In the genomic region with DNA sequence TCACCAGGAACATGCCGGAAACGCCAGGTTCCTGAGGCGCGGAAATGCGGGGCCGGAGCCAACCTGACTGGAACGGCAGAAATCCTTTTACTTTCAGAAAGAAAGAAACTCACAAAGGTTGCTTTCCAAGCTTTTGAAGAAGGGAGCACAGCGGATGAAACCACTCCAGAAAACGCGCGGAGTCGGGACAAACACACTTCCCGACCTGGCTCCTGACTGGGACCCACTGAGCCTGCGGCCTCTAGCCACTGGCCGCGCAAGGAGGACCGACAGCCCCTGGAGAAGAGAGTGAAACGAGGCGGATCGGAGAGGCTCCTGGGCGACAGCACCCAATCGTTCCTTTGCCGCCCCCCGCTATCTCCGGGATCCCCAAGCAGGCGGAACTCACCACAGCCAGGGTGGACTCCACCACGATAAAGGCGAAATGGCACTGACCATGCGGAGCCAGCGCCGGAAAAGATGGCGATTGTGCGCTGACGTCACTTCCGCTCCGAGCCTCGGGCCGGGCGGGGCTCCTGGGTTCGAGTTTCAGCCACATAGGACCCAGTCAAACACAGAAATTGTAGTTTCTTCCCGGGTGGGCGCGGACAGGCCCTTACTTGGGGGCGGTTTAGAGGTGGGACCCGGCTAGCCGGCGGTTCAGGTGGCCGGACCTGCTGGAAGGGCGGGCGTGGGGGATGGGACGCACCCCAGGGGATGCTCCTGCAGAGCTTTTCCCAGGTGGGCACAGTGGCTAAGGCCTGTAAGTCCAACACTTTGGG, we compare ENCODE assay signal across 8 cellular contexts. TPM values are rescaled to one million over a fixed set of nuclear protein-coding genes. Genes with fewer than 3 reads are reported as not detected.
A peak's percentile ranks its signal among the peaks of the same experiment; 100 is the strongest.
DNase-seq lines count a peak whose midpoint lies in the region; ATAC-seq, FAIRE-seq and TF ChIP-seq lines count a peak whose summit lies in the region.

Gene ZNF121, minus strand, starts transcription at position 432 of the 761 bp plus-strand sequence. CDS start 16,407 bp downstream, outside the sequence.

- H3K9me3 ChIP-seq in astrocyte (ENCODE audit: insufficient read depth, low read depth, low read length) = peaks cover 6% of the 10 kb centered on the region
- H3K9me3 ChIP-seq in aorta (ENCODE audit: control insufficient read depth, low read length) = peaks cover 2% of the 10 kb centered on the region

- H2AFZ ChIP-seq in astrocyte (ENCODE audit: low read depth, low read length) = peak within 1 kb of the TSS; percentile 87

- 0 to 1% methylated on average over 51 of the region's 51 CpGs for WGBS in aorta, 2 donors

- no peak for TF ChIP-seq CTCF in astrocyte (IDR thresholded peaks at IDR 0.05; ENCODE audit: insufficient read depth, low read depth, low read length)

- H3K4me3 ChIP-seq in astrocyte (ENCODE audit: insufficient read depth, low read depth, low read length) (peak within 1 kb of the TSS; percentile 94), rectal smooth muscle tissue (ENCODE audit: low read length) (peak within 1 kb of the TSS; percentile 86), aorta (ENCODE audit: low read length in 2 of 2) (peak within 1 kb of the TSS; percentile 52 to 56)

- H4K20me1 ChIP-seq in astrocyte (ENCODE audit: insufficient read depth, low read length) = peaks cover 29% of the 10 kb centered on the region

- H3K27ac ChIP-seq in astrocyte (ENCODE audit: low read depth, low read length) (peak within 1 kb of the TSS; percentile 75), rectal smooth muscle tissue (ENCODE audit: low read depth, low read length) (peak within 1 kb of the TSS; percentile 80), aorta (ENCODE audit: low read depth in 1 of 2, low read length in 2 of 2) (peak within 1 kb of the TSS in 1 of 2 donors; percentile 58)

- peak within 1 kb of the TSS; percentile 96 for H3K27ac Mint-ChIP-seq in astrocyte (ENCODE audit: unreplicated experiment)

- peak; percentile 61 for DNase-seq in GM12891 (ENCODE audit: insufficient read length, low spot score)
- DNase-seq in NCI-H1694 (lab: John Stamatoyannopoulos, UW) = peak; percentile 70
- peak; percentile 53 for DNase-seq in T-helper 22 cell (ENCODE audit: low read depth)
- peak; percentile 66 for DNase-seq in astrocyte (ENCODE audit: low read depth)
- DNase-seq in hepatic stellate cell (ENCODE audit: low spot score) = peak; percentile 80
- peak; percentile 91 to 95 for DNase-seq in aorta

- no peaks in the 10 kb centered on the region for H3K27me3 Mint-ChIP-seq in astrocyte (ENCODE audit: low read depth, unreplicated experiment)

- no peaks in the 10 kb centered on the region for H3K36me3 Mint-ChIP-seq in astrocyte (ENCODE audit: low read depth, unreplicated experiment)

- H3K79me2 ChIP-seq in astrocyte (ENCODE audit: insufficient read depth, low read length) = peaks cover 54% of the 10 kb centered on the region

- intact Hi-C loops in aorta (cut with DNase I) = loop anchor here in 1 of 2 donors (2.0 to 10.0 kb wide), 2 partner anchors 37 to 269 kb away; partner anchors contain the start of gene ZNF561

- H3K4me2 ChIP-seq in astrocyte (ENCODE audit: low read length) = peak within 1 kb of the TSS; percentile 84

- H3K4me3 Mint-ChIP-seq in astrocyte (ENCODE audit: unreplicated experiment) = peak within 1 kb of the TSS; percentile 96

- H3K4me1 ChIP-seq in astrocyte (ENCODE audit: insufficient read depth, low read length) = peaks cover 4% of the 10 kb centered on the region
- no peaks in the 10 kb centered on the region for H3K4me1 ChIP-seq in rectal smooth muscle tissue (ENCODE audit: control insufficient read depth, insufficient read depth, low read length)
- peaks cover 2 to 3% of the 10 kb centered on the region in 2 donors for H3K4me1 ChIP-seq in aorta (ENCODE audit: control insufficient read depth in 1 of 2, insufficient read depth in 2 of 2, low read length in 2 of 2)

- H3K36me3 ChIP-seq in astrocyte (ENCODE audit: insufficient read depth, low read length) (peaks cover 1% of the 10 kb centered on the region), rectal smooth muscle tissue (ENCODE audit: control insufficient read depth, insufficient read depth, low read length) (no peaks in the 10 kb centered on the region), aorta (ENCODE audit: control insufficient read depth in 1 of 2, insufficient read depth in 2 of 2, low read length in 1 of 2) (no peaks in the 10 kb centered on the region)

- H3K4me1 Mint-ChIP-seq in astrocyte (ENCODE audit: low read depth, unreplicated experiment) = peaks cover 18% of the 10 kb centered on the region

- FAIRE-seq in GM12891 (lab: Jason Lieb, UNC) (peak; percentile 89), astrocyte (lab: Jason Lieb, UNC) (no peak)

- H3K9ac ChIP-seq in astrocyte (ENCODE audit: low read length) (peak within 1 kb of the TSS; percentile 91), rectal smooth muscle tissue (ENCODE audit: low read length) (peak within 1 kb of the TSS; percentile 74)

- H3K27me3 ChIP-seq in astrocyte (ENCODE audit: insufficient read depth, low read length) (no peaks in the 10 kb centered on the region), rectal smooth muscle tissue (ENCODE audit: control insufficient read depth, insufficient read depth, low read length) (no peaks in the 10 kb centered on the region), aorta (ENCODE audit: control insufficient read depth in 1 of 2, insufficient read depth in 2 of 2, low read length in 1 of 2) (no peaks in the 10 kb centered on the region)

- ATAC-seq in HG02798 (IDR thresholded peaks at IDR 0.05; ENCODE audit: poor library complexity, unreplicated experiment) (peak; percentile 91), aorta (ENCODE audit: low FRiP score) (peak; percentile 98)

- H3K9me3 Mint-ChIP-seq in astrocyte (ENCODE audit: unreplicated experiment) = peaks cover 2% of the 10 kb centered on the region

- TF ChIP-seq POLR2A in GM12891 (IDR thresholded peaks at IDR 0.05; ENCODE audit: low read depth, low read length) = peak; percentile 97

TF ChIP-seq in GM12891, 5 proteins besides CTCF, POLR2A, EP300 and RAD21:
- TF ChIP-seq TAF1 (IDR thresholded peaks at IDR 0.05; ENCODE audit: low read depth, low read length) (peak; percentile 92), PAX5 (IDR thresholded peaks at IDR 0.05; ENCODE audit: insufficient read depth, low read length, severe bottlenecking) (peak; percentile 23), POU2F2 (IDR thresholded peaks at IDR 0.05; ENCODE audit: low read depth, low read length) (no peak), SPI1 (IDR thresholded peaks at IDR 0.05; ENCODE audit: low read depth, low read length) (peak; percentile 38; the same call in 1 of the 2 replicates), POLR2AphosphoS5 (IDR thresholded peaks at IDR 0.05; ENCODE audit: low read depth, low read length) (peak; percentile 90)
TF ChIP-seq in GM12891: peak in this region for 4.

RNA-seq across cellular contexts. Expression of gene ZNF121, which starts in this region (rescaled TPM):
- 8.9 TPM for polyA plus RNA-seq in GM12891 (2012; ENCODE audit: low read depth, missing spikeins)
- total RNA-seq in astrocyte (60.0 and 72.6 TPM in 2 replicates), aorta (10 to 100 TPM; 28.4 to 31.2 TPM)
- polyA plus RNA-seq in aorta = 1 to 10 TPM; 3.6 to 4.8 TPM
